In genomic region chr14:23669441-23669840, GRCh38 we compare ENCODE assay signal across 17 cellular contexts. TPM values are rescaled to one million over a fixed set of nuclear protein-coding genes. Genes with fewer than 3 reads are reported as not detected.
A peak's percentile ranks its signal among the peaks of the same experiment; 100 is the strongest.
DNase-seq lines count a peak whose midpoint lies in the region; ATAC-seq and TF ChIP-seq lines count a peak whose summit lies in the region.
"Had no signal": no experiment of that assay in that cellular context is flagged by ENCODE, and none has a peak within 500 bp of the region (broad histone marks: within the 10 kb centered on the region; RNA-seq: fewer than 3 reads in every experiment).

No MANE protein-coding gene starts in this region.

- H3K4me1 Mint-ChIP-seq in MCF 10A (ENCODE audit: insufficient read depth, unreplicated experiment), result peaks cover 15% of the 10 kb centered on the region

- no peak overlapping the region for H4K8ac ChIP-seq in neuronal stem cell (ENCODE audit: low read depth, low read length)

- H3K4me1 ChIP-seq in breast epithelium (no peaks in the 10 kb centered on the region), neuronal stem cell (ENCODE audit: control insufficient read depth in 2 of 2, insufficient read depth in 1 of 2, low read depth in 1 of 2, low read length in 2 of 2) (peaks cover 0 to 4% of the 10 kb centered on the region in 2 donors)
- H3K4me1 ChIP-seq: A549 had no signal

- no peak for TF ChIP-seq POLR2A in breast epithelium (IDR thresholded peaks at IDR 0.05)

- H3K27ac ChIP-seq in breast epithelium (no peak overlapping the region), neuronal stem cell (replicated peaks; ENCODE audit: low read length) (no peak overlapping the region)
- H3K27ac ChIP-seq: 22Rv1, A549, C4-2B had no signal

- H2BK5ac ChIP-seq in neuronal stem cell (ENCODE audit: low read length), result no peak overlapping the region

- BruUV-seq in MCF 10A (replicated peaks; lab: Mats Ljungman, UMichigan), result no TSS peak

- CTCF ChIA-PET in MCF 10A (lab: Yijun Ruan, JAX), result interaction anchor here (1.1 to 5.4 kb wide), 4 partner anchors 19 to 262 kb away, joined by 5 to 89 read pairs (median 36); no protein-coding TSS in a partner anchor

- no peak overlapping the region for H2AK5ac ChIP-seq in neuronal stem cell (ENCODE audit: low read depth, low read length)

- no peak overlapping the region for H3K4ac ChIP-seq in neuronal stem cell (ENCODE audit: low read length)

- peaks cover 17% of the 10 kb centered on the region for H3K27me3 Mint-ChIP-seq in MCF 10A (ENCODE audit: insufficient read depth, unreplicated experiment)

- intact Hi-C loops in MCF 10A (cut with micrococcal nuclease) (loop anchor here (5.0 kb wide), 1 partner anchor 283 kb away; the partner anchor contains the start of gene DHRS4), breast epithelium (cut with DNase I; ENCODE audit: low total_unique reads) (no loop called here), head of caudate nucleus (cut with DNase I) (no loop called here)

- peaks cover 0 to 7% of the 10 kb centered on the region in 2 donors for H3K9me3 ChIP-seq in breast epithelium
- H3K9me3 ChIP-seq in neuronal stem cell (replicated peaks in 1 of 2; ENCODE audit: control insufficient read depth in 2 of 2, insufficient read depth in 1 of 2, low read depth in 1 of 2, low read length in 2 of 2), result no peaks in the 10 kb centered on the region
- H3K9me3 ChIP-seq: A549 had no signal

- no CpG with 5 or more reads among the region's 5 CpGs for WGBS in neuronal stem cell (ENCODE audit: extremely low coverage in 2 of 2, insufficient read length in 2 of 2, insufficient replicate concordance in 1 of 2), 2 donors

- H3K4me2 ChIP-seq in neuronal stem cell (ENCODE audit: insufficient read depth, low read length, poor library complexity, severe bottlenecking), result no peak overlapping the region
- H3K4me2 ChIP-seq: A549 had no signal

- ATAC-seq in GM21423 (IDR thresholded peaks at IDR 0.05; ENCODE audit: unreplicated experiment), result no peak
- ATAC-seq in SK-N-SH treated with all-trans-retinoic acid at 6 μM for 48 hours, result no peak
- ATAC-seq: A549 had no signal

- DNase-seq in MCF 10A (ENCODE audit: unreplicated experiment), result no peak
- DNase-seq in breast epithelium (ENCODE audit: low spot score in 2 of 2), result no peak
- DNase-seq in ecto neural progenitor cell (ENCODE audit: low spot score), result peak; percentile 32
- DNase-seq in neuronal stem cell (ENCODE audit: low spot score), result no peak
- DNase-seq in head of caudate nucleus, result no peak
- DNase-seq: AML-193; CD4-positive, alpha-beta T cell; DMS153; DMS79; GDM1; GOT3; H9 had no signal

- no peak overlapping the region for H3K9ac ChIP-seq in neuronal stem cell (ENCODE audit: low read depth, low read length, poor library complexity)

- peak overlapping the region; percentile 14 for H2AFZ ChIP-seq in neuronal stem cell (ENCODE audit: low read length)

- H3K23ac ChIP-seq in neuronal stem cell (ENCODE audit: low read depth, low read length, poor library complexity), result no peak overlapping the region

- no peak overlapping the region for H2BK120ac ChIP-seq in neuronal stem cell (ENCODE audit: low read depth, low read length)

- H3K36me3 ChIP-seq in breast epithelium (no peaks in the 10 kb centered on the region), neuronal stem cell (replicated peaks in 1 of 2; ENCODE audit: control insufficient read depth in 2 of 2, insufficient read depth in 2 of 2, low read length in 2 of 2) (no peaks in the 10 kb centered on the region)

- H3K4me3 ChIP-seq in breast epithelium (no peak overlapping the region), neuronal stem cell (ENCODE audit: low read length in 2 of 2) (no peak overlapping the region)
- H3K4me3 ChIP-seq: A549 had no signal

- H3K27ac Mint-ChIP-seq in MCF 10A (ENCODE audit: low read depth, unreplicated experiment), result peak overlapping the region; percentile 89
- H3K27ac Mint-ChIP-seq: CD4-positive, alpha-beta T cell had no signal

- H2BK12ac ChIP-seq in neuronal stem cell (ENCODE audit: low read length), result no peak overlapping the region

- no peak for TF ChIP-seq CTCF in MCF 10A (IDR thresholded peaks at IDR 0.05; ENCODE audit: unreplicated experiment)
- TF ChIP-seq CTCF in breast epithelium (IDR thresholded peaks at IDR 0.05), result no peak

- H4K91ac ChIP-seq in neuronal stem cell (ENCODE audit: low read depth, low read length, poor library complexity), result no peak overlapping the region

- no peaks in the 10 kb centered on the region for H3K79me1 ChIP-seq in neuronal stem cell (ENCODE audit: low read depth, low read length)

- no peak overlapping the region for H3K18ac ChIP-seq in neuronal stem cell (ENCODE audit: low read length)

- no peak overlapping the region for H2BK15ac ChIP-seq in neuronal stem cell (ENCODE audit: low read length)

- POLR2A ChIA-PET in MCF 10A (lab: Yijun Ruan, JAX), result interaction anchor here (1.2 kb wide), 1 partner anchor 243 kb away, joined by 4 read pairs; no protein-coding TSS in a partner anchor

- no peaks in the 10 kb centered on the region for H3K36me3 Mint-ChIP-seq in MCF 10A (ENCODE audit: insufficient read depth, unreplicated experiment)

- H3K14ac ChIP-seq in neuronal stem cell (ENCODE audit: low read length), result no peak overlapping the region

- no peaks in the 10 kb centered on the region for H3K27me3 ChIP-seq in breast epithelium
- peaks cover 0 to 5% (median 0%) of the 10 kb centered on the region in 3 experiments for H3K27me3 ChIP-seq in neuronal stem cell (ENCODE audit: control insufficient read depth in 3 of 3, insufficient read depth in 3 of 3, low read depth in 1 of 3, low read length in 3 of 3)

- peaks cover 9% of the 10 kb centered on the region for H3K9me3 Mint-ChIP-seq in MCF 10A (ENCODE audit: unreplicated experiment)
- H3K9me3 Mint-ChIP-seq: CD4-positive, alpha-beta T cell had no signal

- no peak overlapping the region for H3K4me3 Mint-ChIP-seq in MCF 10A (ENCODE audit: unreplicated experiment)
- H3K4me3 Mint-ChIP-seq: CD4-positive, alpha-beta T cell; H9 had no signal

TF ChIP-seq in SK-N-SH treated with all-trans-retinoic acid at 6 μM for 48 hours, 23 proteins besides CTCF, POLR2A, EP300 and RAD21:
- TF ChIP-seq ZNF565 (CRISPR knock-in tag; conservative IDR thresholded peaks at IDR 0.05; ENCODE audit: low read depth), result no peak
- TF ChIP-seq ZNF70 (CRISPR knock-in tag; IDR thresholded peaks at IDR 0.05), result no peak
- TF ChIP-seq ISL1 (CRISPR knock-in tag; IDR thresholded peaks at IDR 0.05), result no peak
- no peak for TF ChIP-seq ESRRG (CRISPR knock-in tag; IDR thresholded peaks at IDR 0.05)
- no peak for TF ChIP-seq PATZ1 (CRISPR knock-in tag; IDR thresholded peaks at IDR 0.05; ENCODE audit: borderline replicate concordance)
- TF ChIP-seq POU6F1 (CRISPR knock-in tag; IDR thresholded peaks at IDR 0.05; ENCODE audit: borderline replicate concordance, low read depth), result no peak
- TF ChIP-seq ZFP3 (CRISPR knock-in tag; IDR thresholded peaks at IDR 0.05), result no peak
- no peak for TF ChIP-seq CSRNP3 (CRISPR knock-in tag; IDR thresholded peaks at IDR 0.05)
- TF ChIP-seq RARB (CRISPR knock-in tag; IDR thresholded peaks at IDR 0.05), result no peak
- no peak for TF ChIP-seq SNAI2 (CRISPR knock-in tag; IDR thresholded peaks at IDR 0.05)

RNA-seq across cellular contexts. Expression of gene DHRS2, which starts 33.3 kb away (rescaled TPM):
- 0.27 and 1.1 TPM in 2 replicates for total RNA-seq in MCF 10A (2022)
- total RNA-seq in breast epithelium, result 1 to 10 TPM in 2 of 3 donors, not detected in 1; 4.6 to 9.4 TPM
- polyA plus RNA-seq in neuronal stem cell (2013, experiment 1 of 2), result 0.13 TPM
- 0.19 TPM for polyA plus RNA-seq in neuronal stem cell (2013, experiment 2 of 2)
